Comparison of ENCODE assay signal across 10 cellular contexts in genomic region chr2:157839162-157839801, GRCh38. TPM values are rescaled to one million over a fixed set of nuclear protein-coding genes. Genes with fewer than 3 reads are reported as not detected.
DNase-seq lines count a peak whose midpoint lies in the region; ATAC-seq and TF ChIP-seq lines count a peak whose summit lies in the region.
"Had no signal": no experiment of that assay in that cellular context is flagged by ENCODE, and none has a peak within 500 bp of the region (broad histone marks: within the 10 kb centered on the region; RNA-seq: fewer than 3 reads in every experiment).

No MANE protein-coding gene starts in this region.

- H3K4me1 Mint-ChIP-seq in WTC11 = peaks cover 68% of the 10 kb centered on the region
- peaks cover 24 to 78% (median 45%) of the 10 kb centered on the region in 3 donors for H3K4me1 Mint-ChIP-seq in CD8-positive, alpha-beta memory T cell

- DNase-seq in AG04450 (ENCODE audit: low read depth, low spot score) = no peak
- DNase-seq in NCI-H1417 (lab: John Stamatoyannopoulos, UW) = peak; percentile 52 to 88 (median 79)
- peak; percentile 77 for DNase-seq in WTC11 (ENCODE audit: low spot score)
- no peak for DNase-seq in HPDE6-E6E7 (ENCODE audit: extremely low spot score)
- DNase-seq in CD8-positive, alpha-beta memory T cell = no peak
- no peak for DNase-seq in NCI-H1048 (lab: John Stamatoyannopoulos, UW)
- DNase-seq: DND-41 had no signal

- no peak overlapping the region for H3K9ac ChIP-seq in iPS-15b (ENCODE audit: low read depth, low read length)

- no peaks in the 10 kb centered on the region for H3K27me3 Mint-ChIP-seq in WTC11 (ENCODE audit: low read depth)
- no peaks in the 10 kb centered on the region for H3K27me3 Mint-ChIP-seq in CD8-positive, alpha-beta memory T cell

- H3K4me1 ChIP-seq in iPS-15b (ENCODE audit: control insufficient read depth, insufficient read depth, low read length) = peaks cover 51% of the 10 kb centered on the region
- peaks cover 5% of the 10 kb centered on the region for H3K4me1 ChIP-seq in CD8-positive, alpha-beta memory T cell (ENCODE audit: insufficient read depth, low read length)

- ATAC-seq in WTC11 = peak; percentile 97
- ATAC-seq in activated CD4-positive, CD25-positive, alpha-beta regulatory T cell treated with anti-CD3 and anti-CD28 coated beads, Interleukin-2, amount 50 U/mL, for 24 hours = no peak

- CTCF ChIA-PET in AG04450 (lab: Charles Lee) = no interaction called here
- CTCF ChIA-PET in WTC11 (lab: Charles Lee) = interaction anchor here (1.1 to 1.4 kb wide), 2 partner anchors 168 to 211 kb away, joined by 5 read pairs; partner anchors contain the start of gene ACVR1C
- CTCF ChIA-PET in CD8-positive, alpha-beta memory T cell (lab: Charles Lee) = no interaction called here

- no peaks in the 10 kb centered on the region for H3K9me3 ChIP-seq in AG04450 (ENCODE audit: control insufficient read depth, insufficient read depth, low read length)
- no peaks in the 10 kb centered on the region for H3K9me3 ChIP-seq in iPS-15b (ENCODE audit: control insufficient read depth, insufficient read depth, low read length)
- H3K9me3 ChIP-seq in CD8-positive, alpha-beta memory T cell (ENCODE audit: low read length) = no peaks in the 10 kb centered on the region
- H3K9me3 ChIP-seq: neutrophil had no signal

- POLR2A ChIA-PET in AG04450 (lab: Yijun Ruan, JAX) (interaction anchor here (1.9 kb wide), 1 partner anchor 37 kb away, joined by 10 read pairs; the partner anchor contains the start of gene ACVR1), WTC11 (lab: Charles Lee) (interaction anchor here (1.3 to 1.5 kb wide), 2 partner anchors 36 to 37 kb away, joined by 3 to 5 read pairs; partner anchors contain the start of gene ACVR1)
- POLR2A ChIA-PET in CD8-positive, alpha-beta memory T cell (lab: Charles Lee) = no interaction called here

- peak overlapping the region; percentile 40 for H3K4me3 Mint-ChIP-seq in WTC11
- H3K4me3 Mint-ChIP-seq in CD8-positive, alpha-beta memory T cell = no peak overlapping the region

- H3K27me3 ChIP-seq in AG04450 (ENCODE audit: control insufficient read depth, insufficient read depth, low read length) (no peaks in the 10 kb centered on the region), iPS-15b (ENCODE audit: control insufficient read depth, insufficient read depth, low read length) (no peaks in the 10 kb centered on the region)
- no peaks in the 10 kb centered on the region for H3K27me3 ChIP-seq in CD8-positive, alpha-beta memory T cell (ENCODE audit: insufficient read depth, low read length, poor library complexity, severe bottlenecking)

- peak overlapping the region; percentile 92 for H3K27ac Mint-ChIP-seq in WTC11
- peak overlapping the region in 1 of 8 donors; percentile 41 for H3K27ac Mint-ChIP-seq in CD8-positive, alpha-beta memory T cell

- no peaks in the 10 kb centered on the region for H3K36me3 ChIP-seq in iPS-15b (ENCODE audit: control insufficient read depth, insufficient read depth, low read length)
- no peaks in the 10 kb centered on the region for H3K36me3 ChIP-seq in CD8-positive, alpha-beta memory T cell (ENCODE audit: insufficient read depth, low read length)
- H3K36me3 ChIP-seq: neutrophil had no signal

- no peaks in the 10 kb centered on the region for H3K9me3 Mint-ChIP-seq in WTC11
- no peaks in the 10 kb centered on the region for H3K9me3 Mint-ChIP-seq in CD8-positive, alpha-beta memory T cell

- peak overlapping the region; percentile 97 for H3K27ac ChIP-seq in AG04450 (ENCODE audit: low read depth, low read length)
- H3K27ac ChIP-seq in CD8-positive, alpha-beta memory T cell (ENCODE audit: low read depth, low read length) = no peak overlapping the region
- H3K27ac ChIP-seq: neutrophil had no signal

- TF ChIP-seq CTCF in AG04450 (IDR thresholded peaks at IDR 0.05; ENCODE audit: low read depth, low read length) (no peak), WTC11 (IDR thresholded peaks at IDR 0.05) (no peak)

- no peak overlapping the region for H3K4me3 ChIP-seq in AG04450 (ENCODE audit: low read depth, low read length)
- H3K4me3 ChIP-seq in iPS-15b (ENCODE audit: low read depth, low read length) = peak overlapping the region; percentile 23
- H3K4me3 ChIP-seq in CD8-positive, alpha-beta memory T cell (ENCODE audit: low read length) = no peak overlapping the region

- no peaks in the 10 kb centered on the region for H3K36me3 Mint-ChIP-seq in WTC11
- peaks cover 0 to 44% (median 10%) of the 10 kb centered on the region in 3 donors for H3K36me3 Mint-ChIP-seq in CD8-positive, alpha-beta memory T cell

TF ChIP-seq in WTC11, 78 proteins besides CTCF, POLR2A, EP300 and RAD21:
- TF ChIP-seq ZNF232 (CRISPR knock-in tag; IDR thresholded peaks at IDR 0.05) (no peak), FOXK1 (CRISPR knock-in tag; IDR thresholded peaks at IDR 0.05) (peak; percentile 82), ARID4B (CRISPR knock-in tag; IDR thresholded peaks at IDR 0.05; ENCODE audit: borderline replicate concordance) (peak; percentile 90; the same call in 1 of the 2 replicates), SMAD3 (CRISPR knock-in tag; IDR thresholded peaks at IDR 0.05; ENCODE audit: borderline replicate concordance) (peak; percentile 52; the same call in 1 of the 2 replicates)

RNA-seq across cellular contexts. Expression of gene ACVR1, which starts 36.8 kb away (rescaled TPM):
- polyA plus RNA-seq in AG04450 (2011; rRNA removed) = 50.6 and 53.0 TPM in 2 replicates
- polyA minus RNA-seq in AG04450 (2011; rRNA and poly(A)+ RNA removed) = 49.6 and 58.3 TPM in 2 replicates
- 16.8 to 20.2 TPM (median 19.2 TPM) in 3 replicates for total RNA-seq in WTC11 (2021)
- total RNA-seq in CD8-positive, alpha-beta memory T cell = 10 to 100 TPM; 14.8 to 18.3 TPM
- 9.5 TPM for polyA plus RNA-seq in CD8-positive, alpha-beta memory T cell

Comparison
In these comparisons a context has a peak if more than half of its experiments do, and no peak if none do; other contexts are left out.
1. DNase-seq: peak in NCI-H1417 (3 of 3) and WTC11 (single experiment); none in AG04450 (single experiment), HPDE6-E6E7 (single experiment), CD8-positive, alpha-beta memory T cell (0 of 5) and NCI-H1048 (single experiment).